Comparison of ENCODE assay signal across 26 cellular contexts in genomic region chr16:88985521-88985920, GRCh38. TPM values are rescaled to one million over a fixed set of nuclear protein-coding genes. Genes with fewer than 3 reads are reported as not detected.
DNase-seq lines count a peak whose midpoint lies in the region; ATAC-seq, FAIRE-seq and TF ChIP-seq lines count a peak whose summit lies in the region.
"Had no signal": no experiment of that assay in that cellular context is flagged by ENCODE, and none has a peak within 500 bp of the region (broad histone marks: within the 10 kb centered on the region; RNA-seq: fewer than 3 reads in every experiment).

No MANE protein-coding gene starts in this region.

- FAIRE-seq in GM12891 (lab: Jason Lieb, UNC) = peak; percentile 38
- no peak for FAIRE-seq in K562 (lab: Jason Lieb, UNC)
- FAIRE-seq: A204.1 had no signal

- intact Hi-C loops in K562 (cut with micrococcal nuclease) = no loop called here
- intact Hi-C loops in breast epithelium (cut with DNase I; ENCODE audit: low total_unique reads) = no loop called here

- H3K4me3 ChIP-seq in BLaER1 = no peak overlapping the region
- no peak overlapping the region for H3K4me3 ChIP-seq in K562
- no peak overlapping the region for H3K4me3 ChIP-seq in breast epithelium
- H3K4me3 ChIP-seq: GM23248 had no signal

- peak overlapping the region; percentile 96 for H3K4me2 ChIP-seq in BLaER1
- H3K4me2 ChIP-seq in K562 (ENCODE audit: insufficient read depth, low read length) = no peak overlapping the region
- H3K4me2 ChIP-seq: SK-N-SH had no signal

- TF ChIP-seq CTCF in K562 (IDR thresholded peaks at IDR 0.05 in 2 of 3, conservative IDR thresholded peaks at IDR 0.05 in 1 of 3; ENCODE audit: insufficient read depth in 2 of 3, low read depth in 1 of 3, low read length in 3 of 3) (no peak), breast epithelium (IDR thresholded peaks at IDR 0.05) (no peak)

- H3K27ac ChIP-seq in BLaER1 = peak overlapping the region; percentile 93
- peak overlapping the region; percentile 99 for H3K27ac ChIP-seq in KOPT-K1 (ENCODE audit: low read depth, low read length, poor library complexity, severe bottlenecking)
- peak overlapping the region; percentile 55 for H3K27ac ChIP-seq in K562 (ENCODE audit: extremely low read depth, low read depth, low read length)
- no peak overlapping the region for H3K27ac ChIP-seq in breast epithelium
- H3K27ac ChIP-seq: GM23248 had no signal

- peak overlapping the region; percentile 73 for H3K9ac ChIP-seq in BLaER1
- peak overlapping the region; percentile 17 to 57; a peak in 3 of 4 replicates for H3K9ac ChIP-seq in K562 (ENCODE audit: insufficient read depth in 1 of 2, low read depth in 2 of 2, low read length in 2 of 2)
- H3K9ac ChIP-seq: GM23248, SK-N-SH had no signal

- TF ChIP-seq RAD21 in K562 (CRISPR knock-in tag; conservative IDR thresholded peaks at IDR 0.05 in 1 of 2, IDR thresholded peaks at IDR 0.05 in 1 of 2) = no peak

- 87% methylated on average over 11 of the region's 13 CpGs for WGBS in K562 (ENCODE audit: insufficient coverage, low coverage, missing lambda C conversion rate)

- H3K4me1 ChIP-seq in BLaER1 = peaks cover 96% of the 10 kb centered on the region
- H3K4me1 ChIP-seq in K562 (replicated peaks in 1 of 2; ENCODE audit: control insufficient read depth in 2 of 2, insufficient read depth in 2 of 2, low read length in 2 of 2) = peaks cover 29 to 82% of the 10 kb centered on the region in 2 experiments
- H3K4me1 ChIP-seq in breast epithelium = no peaks in the 10 kb centered on the region

- H4K20me1 ChIP-seq in BLaER1 (no peaks in the 10 kb centered on the region), K562 (replicated peaks; ENCODE audit: control insufficient read depth, insufficient read depth, low read length) (no peaks in the 10 kb centered on the region)

- CTCF ChIA-PET in K562 (lab: Yijun Ruan, JAX; ENCODE audit: low intra/inter-chr PET ratio) = no interaction called here

- H3K79me2 ChIP-seq in K562 (ENCODE audit: control insufficient read depth, insufficient read depth, low read length) = peaks cover 8% of the 10 kb centered on the region; the same call in 2 of the 3 replicates

- in situ Hi-C loops in K562 (cut with MboI) = no loop called here

- peaks cover 3% of the 10 kb centered on the region for H3K9me1 ChIP-seq in K562 (ENCODE audit: control insufficient read depth, insufficient read depth, low read length)

- TF ChIP-seq POLR2A in GM12891 (IDR thresholded peaks at IDR 0.05; ENCODE audit: low read depth, low read length) = no peak
- no peak for TF ChIP-seq POLR2A in K562 (conservative IDR thresholded peaks at IDR 0.05)
- TF ChIP-seq POLR2A in breast epithelium (IDR thresholded peaks at IDR 0.05) = no peak

- ATAC-seq in K562 = no peak
- ATAC-seq: PC-3, T-cell had no signal

- H3K9me3 ChIP-seq in BLaER1 (no peaks in the 10 kb centered on the region), KOPT-K1 (ENCODE audit: insufficient read depth, low read length, poor library complexity, severe bottlenecking) (no peaks in the 10 kb centered on the region), K562 (replicated peaks; ENCODE audit: control insufficient read depth, insufficient read depth, low read depth, low read length) (no peaks in the 10 kb centered on the region), breast epithelium (no peaks in the 10 kb centered on the region)
- H3K9me3 ChIP-seq: SK-N-SH had no signal

- H3K36me3 ChIP-seq in BLaER1 = no peaks in the 10 kb centered on the region
- no peaks in the 10 kb centered on the region for H3K36me3 ChIP-seq in KOPT-K1 (ENCODE audit: insufficient read depth, low read length)
- no peaks in the 10 kb centered on the region for H3K36me3 ChIP-seq in K562 (ENCODE audit: control insufficient read depth, insufficient read depth, low read length)
- no peaks in the 10 kb centered on the region for H3K36me3 ChIP-seq in breast epithelium

- H3K27me3 ChIP-seq in BLaER1 (no peaks in the 10 kb centered on the region), K562 (ENCODE audit: control insufficient read depth in 2 of 2, insufficient read depth in 2 of 2, low read length in 2 of 2) (no peaks in the 10 kb centered on the region), breast epithelium (peaks cover 0 to 75% of the 10 kb centered on the region in 2 donors)

- DNase-seq in GM12891 (ENCODE audit: insufficient read length, low spot score) = no peak
- no peak for DNase-seq in K562 (ENCODE audit: extremely low read depth in 1 of 4, low spot score in 3 of 4)
- DNase-seq in medulla oblongata (ENCODE audit: extremely low spot score) = no peak
- no peak for DNase-seq in pons (ENCODE audit: low spot score)
- DNase-seq in NCI-H1417 (lab: John Stamatoyannopoulos, UW) = no peak
- DNase-seq in breast epithelium (ENCODE audit: low spot score in 2 of 2) = no peak
- DNase-seq: CD4-positive, CD25-positive, alpha-beta regulatory T cell; COR-L47; DMS79 treated with DMSO at 0.1 percent for 48 hours; GM23248; HCEC 1CT; Kasumi-1; NCI-H1694 treated with DMSO at 0.1 percent for 48 hours; NCI-H2081 treated with DMSO at 0.1 percent for 48 hours; NCI-H2171 treated with DMSO at 0.1 percent for 48 hours; NCI-H524 treated with DMSO at 0.1 percent for 48 hours; NCI-H82; PC-3; SIG-M5; SK-N-SH; T-cell had no signal

- H2AFZ ChIP-seq in K562 (ENCODE audit: low read depth, low read length) = peak overlapping the region; percentile 8; the same call in 1 of the 2 replicates
- H2AFZ ChIP-seq: GM23248 had no signal

- TF ChIP-seq EP300 in K562 (IDR thresholded peaks at IDR 0.05; ENCODE audit: low read length) = no peak

- no TSS peak for BruUV-seq in K562 (replicated peaks; lab: Mats Ljungman, UMichigan)

- POLR2A ChIA-PET in K562 (lab: Yijun Ruan, JAX) = interaction anchor here (0.6 to 1.3 kb wide), 3 partner anchors 7 to 205 kb away, joined by 3 to 7 read pairs (median 5); no protein-coding TSS in a partner anchor

TF ChIP-seq in GM12891, 5 proteins besides CTCF, POLR2A, EP300 and RAD21:
- TF ChIP-seq TAF1 (IDR thresholded peaks at IDR 0.05; ENCODE audit: low read depth, low read length) = no peak
- TF ChIP-seq POU2F2 (IDR thresholded peaks at IDR 0.05; ENCODE audit: low read depth, low read length) = no peak
- no peak for TF ChIP-seq SPI1 (IDR thresholded peaks at IDR 0.05; ENCODE audit: low read depth, low read length)
- TF ChIP-seq PAX5 (IDR thresholded peaks at IDR 0.05; ENCODE audit: insufficient read depth, low read length, severe bottlenecking) = no peak
- TF ChIP-seq POLR2AphosphoS5 (IDR thresholded peaks at IDR 0.05; ENCODE audit: low read depth, low read length) = no peak
TF ChIP-seq in GM12891: peak in this region for 0.

TF ChIP-seq in K562, 482 proteins besides CTCF, POLR2A, EP300 and RAD21:
- TF ChIP-seq U2AF1 (optimal IDR thresholded peaks at IDR 0.05; ENCODE audit: low read depth, low read length) = no peak
- TF ChIP-seq ESRRA (IDR thresholded peaks at IDR 0.05; ENCODE audit: borderline replicate concordance, low read depth) = peak; percentile 25; the same call in 1 of the 2 replicates
- TF ChIP-seq MED1 (CRISPR knock-in tag; IDR thresholded peaks at IDR 0.05; ENCODE audit: borderline replicate concordance) = 0 out of 2 replicates have a peak, but pooled peaks have one; percentile 31

RNA-seq across cellular contexts. Expression of gene CBFA2T3, which starts 8.5 kb away (rescaled TPM):
- polyA plus RNA-seq in GM12891 (2012; ENCODE audit: low read depth, missing spikeins) = 15.1 TPM
- total RNA-seq in K562 (2011; cell fraction: chromatin; rRNA removed; ENCODE audit: low replicate concordance) = 73.4 and 198 TPM in 2 replicates
- total RNA-seq in K562 (2011; cell fraction: nucleolus; rRNA removed) = 67.4 and 69.3 TPM in 2 replicates
- 45.3 and 67.3 TPM in 2 replicates for total RNA-seq in K562 (2011; cell fraction: nucleoplasm; rRNA removed)
- total RNA-seq in K562 (2014; rRNA removed) (13.5 and 20.8 TPM in 2 replicates), K562 (2014; rRNA removed; fragmentation: Illumina TruSeq; extraction: Trizol) (3.9 and 5.9 TPM in 2 replicates), K562 (2015; rRNA removed; fragmentation: Illumina TruSeq; extraction: Trizol) (6.7 and 7.8 TPM in 2 replicates), K562 (2021) (114 and 145 TPM in 2 replicates), breast epithelium (1 to 10 TPM in 1 of 3 donors, under 1 TPM in 2; 0.64 to 2.3 (median 0.88) TPM)
- polyA plus RNA-seq in K562 (2011; rRNA removed) (6.4 and 11.3 TPM in 2 replicates), K562 (2014; fragmentation: Illumina TruSeq; extraction: Trizol) (24.2 and 46.3 TPM in 2 replicates), K562 (2014; fragmentation: Nextera tagmentation; extraction: Ambion mirVana) (1 to 10 TPM; 2.3 to 2.7 TPM), K562 (2014; rRNA removed) (34.3 and 35.3 TPM in 2 replicates)
- 5.6 and 15.0 TPM in 2 replicates for polyA plus RNA-seq in K562 (2011; cell fraction: cytosol; rRNA removed)
- polyA plus RNA-seq in K562 (2011; cell fraction: nucleus; rRNA removed) = 67.2 and 126 TPM in 2 replicates
- polyA plus RNA-seq in K562 (2012) = 55.0 and 86.5 TPM in 2 replicates
- 9.5 and 9.7 TPM in 2 replicates for polyA minus RNA-seq in K562 (2011; rRNA and poly(A)+ RNA removed)
- polyA minus RNA-seq in K562 (2011; cell fraction: cytosol; rRNA and poly(A)+ RNA removed) = 32.1 and 46.1 TPM in 2 replicates
- polyA minus RNA-seq in K562 (2011; cell fraction: nucleus; rRNA and poly(A)+ RNA removed) = 21.1 and 34.5 TPM in 2 replicates
- total RNA-seq: GM23248, MCF 10A, PC-3, RPMI7951 had no signal
- polyA plus RNA-seq: GM23248, SK-N-SH had no signal

Comparison
In these comparisons a context has a peak if more than half of its experiments do, and no peak if none do; other contexts are left out.
1. H3K27ac ChIP-seq: peak in BLaER1 (single experiment), KOPT-K1 (single experiment) and K562 (single experiment); none in breast epithelium (0 of 2).